In genomic region chr1:58816072-58816746, GRCh38 we compare ENCODE assay signal across 1 cellular context.
TF ChIP-seq lines count a peak whose summit lies in the region.

No MANE protein-coding gene starts in this region.

TF ChIP-seq in K562, 482 proteins besides CTCF, POLR2A, EP300 and RAD21 (continued from another document and continues in another):
- TF ChIP-seq E2F4 (CRISPR knock-in tag; IDR thresholded peaks at IDR 0.05; ENCODE audit: low read depth) (no peak), HBP1 (CRISPR knock-in tag; IDR thresholded peaks at IDR 0.05) (peak; percentile 82; the same call in 1 of the 2 replicates), ZNF561 (CRISPR knock-in tag; conservative IDR thresholded peaks at IDR 0.05) (no peak), SIN3A (IDR thresholded peaks at IDR 0.05; ENCODE audit: borderline replicate concordance in 2 of 2, control insufficient read depth in 1 of 2, low read depth in 2 of 2, low read length in 2 of 2) (no peak), NEUROD1 (IDR thresholded peaks at IDR 0.05; ENCODE audit: borderline replicate concordance, low read depth, low read length, partially characterized antibody) (no peak), MTA1 (IDR thresholded peaks at IDR 0.05; ENCODE audit: borderline replicate concordance) (no peak), RBM15 (IDR thresholded peaks at IDR 0.05; ENCODE audit: insufficient read depth, low read length) (no peak), STAT5A (IDR thresholded peaks at IDR 0.05; ENCODE audit: borderline replicate concordance, low read length) (peak; percentile 74), HEY1 (CRISPR knock-in tag; IDR thresholded peaks at IDR 0.05; ENCODE audit: borderline replicate concordance) (no peak), HNRNPLL (IDR thresholded peaks at IDR 0.05; ENCODE audit: low read depth, low read length, poor library complexity, severe bottlenecking) (peak; percentile 77), ATF7 (IDR thresholded peaks at IDR 0.05) (peak; percentile 78), TAF15 (IDR thresholded peaks at IDR 0.05; ENCODE audit: low read depth, low read length) (no peak), ZNF780A (CRISPR knock-in tag; IDR thresholded peaks at IDR 0.05) (no peak), ETS2 (tag; IDR thresholded peaks at IDR 0.05; ENCODE audit: borderline replicate concordance, poor library complexity, severe bottlenecking) (no peak), SMARCA4 (IDR thresholded peaks at IDR 0.05) (0 out of 2 replicates have a peak, but pooled peaks have one; percentile 41), PRPF4 (IDR thresholded peaks at IDR 0.05; ENCODE audit: insufficient read depth, low read depth, low read length, poor library complexity, severe bottlenecking) (no peak), TSHZ1 (CRISPR knock-in tag; IDR thresholded peaks at IDR 0.05) (0 out of 2 replicates have a peak, but pooled peaks have one; percentile 42), JUN (IDR thresholded peaks at IDR 0.05; ENCODE audit: borderline replicate concordance, low read depth, low read length) (no peak), JUN (CRISPR knock-in tag; IDR thresholded peaks at IDR 0.05; ENCODE audit: borderline replicate concordance) (no peak), NONO (IDR thresholded peaks at IDR 0.05; ENCODE audit: low read depth in 2 of 2, low read length in 1 of 2) (peak in 1 of 2 experiments; percentile 41; a peak in 1 of 4 replicates), ZBTB11 (CRISPR knock-in tag; IDR thresholded peaks at IDR 0.05) (peak in 2 of 3 experiments; percentile 8 to 75; a peak in 1 of 6 replicates), FOXO4 (CRISPR knock-in tag; IDR thresholded peaks at IDR 0.05) (no peak), FIP1L1 (IDR thresholded peaks at IDR 0.05; ENCODE audit: low read depth, low read length, poor library complexity, severe bottlenecking) (no peak), MEF2D (tag; conservative IDR thresholded peaks at IDR 0.05; ENCODE audit: low read depth) (no peak), FOXA1 (IDR thresholded peaks at IDR 0.05; ENCODE audit: borderline replicate concordance) (no peak), E2F1 (CRISPR knock-in tag; IDR thresholded peaks at IDR 0.05) (0 out of 2 replicates have a peak, but pooled peaks have one; percentile 25), ZNF449 (CRISPR knock-in tag; IDR thresholded peaks at IDR 0.05) (no peak), SOX6 (IDR thresholded peaks at IDR 0.05) (peak; percentile 79), XRCC3 (IDR thresholded peaks at IDR 0.05) (no peak), RBM39 (optimal IDR thresholded peaks at IDR 0.05; ENCODE audit: low read depth, low read length) (no peak), BCL6 (CRISPR knock-in tag; IDR thresholded peaks at IDR 0.05) (no peak), SFPQ (IDR thresholded peaks at IDR 0.05; ENCODE audit: low read depth, low read length) (no peak), NFIC (IDR thresholded peaks at IDR 0.05) (peak; percentile 90), ARID1B (IDR thresholded peaks at IDR 0.05) (peak; percentile 47), NCOA1 (IDR thresholded peaks at IDR 0.05; ENCODE audit: low read depth) (no peak), CBFA2T3 (IDR thresholded peaks at IDR 0.05) (peak; percentile 44; the same call in 1 of the 2 replicates), FOXP1 (CRISPR knock-in tag; IDR thresholded peaks at IDR 0.05) (no peak), FOXM1 (IDR thresholded peaks at IDR 0.05; ENCODE audit: low read depth) (0 out of 2 replicates have a peak, but pooled peaks have one; percentile 6), FOXM1 (CRISPR knock-in tag; IDR thresholded peaks at IDR 0.05; ENCODE audit: low read depth) (no peak), ETV6 (IDR thresholded peaks at IDR 0.05; ENCODE audit: borderline replicate concordance in 1 of 2, low read depth in 2 of 2, low read length in 1 of 2) (peak in 1 of 2 experiments; percentile 14; a peak in 1 of 4 replicates), ETV6 (CRISPR knock-in tag; IDR thresholded peaks at IDR 0.05; ENCODE audit: borderline replicate concordance) (no peak), LARP7 (IDR thresholded peaks at IDR 0.05) (no peak), IFI16 (CRISPR knock-in tag; IDR thresholded peaks at IDR 0.05) (no peak), PPARD (CRISPR knock-in tag; IDR thresholded peaks at IDR 0.05) (no peak), PATZ1 (CRISPR knock-in tag; IDR thresholded peaks at IDR 0.05; ENCODE audit: borderline replicate concordance) (no peak), BRD4 (IDR thresholded peaks at IDR 0.05) (no peak)
